1 cellular context compared by ENCODE assay signal in genomic region chr6:155645328-155645727, GRCh38.
TF ChIP-seq lines count a peak whose summit lies in the region.

No MANE protein-coding gene starts in this region.

TF ChIP-seq in K562, 482 proteins besides CTCF, POLR2A, EP300 and RAD21 (continued from another document):
- TF ChIP-seq, protein P1, sequence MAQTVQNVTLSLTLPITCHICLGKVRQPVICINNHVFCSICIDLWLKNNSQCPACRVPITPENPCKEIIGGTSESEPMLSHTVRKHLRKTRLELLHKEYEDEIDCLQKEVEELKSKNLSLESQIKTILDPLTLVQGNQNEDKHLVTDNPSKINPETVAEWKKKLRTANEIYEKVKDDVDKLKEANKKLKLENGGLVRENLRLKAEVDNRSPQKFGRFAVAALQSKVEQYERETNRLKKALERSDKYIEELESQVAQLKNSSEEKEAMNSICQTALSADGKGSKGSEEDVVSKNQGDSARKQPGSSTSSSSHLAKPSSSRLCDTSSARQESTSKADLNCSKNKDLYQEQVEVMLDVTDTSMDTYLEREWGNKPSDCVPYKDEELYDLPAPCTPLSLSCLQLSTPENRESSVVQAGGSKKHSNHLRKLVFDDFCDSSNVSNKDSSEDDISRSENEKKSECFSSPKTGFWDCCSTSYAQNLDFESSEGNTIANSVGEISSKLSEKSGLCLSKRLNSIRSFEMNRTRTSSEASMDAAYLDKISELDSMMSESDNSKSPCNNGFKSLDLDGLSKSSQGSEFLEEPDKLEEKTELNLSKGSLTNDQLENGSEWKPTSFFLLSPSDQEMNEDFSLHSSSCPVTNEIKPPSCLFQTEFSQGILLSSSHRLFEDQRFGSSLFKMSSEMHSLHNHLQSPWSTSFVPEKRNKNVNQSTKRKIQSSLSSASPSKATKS (CRISPR knock-in tag; IDR thresholded peaks at IDR 0.05) = no peak
- TF ChIP-seq SMARCA4 (IDR thresholded peaks at IDR 0.05) = peak; percentile 44; the same call in 1 of the 2 replicates
- TF ChIP-seq, protein P2, sequence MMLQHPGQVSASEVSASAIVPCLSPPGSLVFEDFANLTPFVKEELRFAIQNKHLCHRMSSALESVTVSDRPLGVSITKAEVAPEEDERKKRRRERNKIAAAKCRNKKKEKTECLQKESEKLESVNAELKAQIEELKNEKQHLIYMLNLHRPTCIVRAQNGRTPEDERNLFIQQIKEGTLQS (IDR thresholded peaks at IDR 0.05) = peak; percentile 36
- TF ChIP-seq, protein P2 (CRISPR knock-in tag; conservative IDR thresholded peaks at IDR 0.05) = no peak
- no peak for TF ChIP-seq JUND (IDR thresholded peaks at IDR 0.05; ENCODE audit: borderline replicate concordance, low read depth, low read length)
- 0 out of 3 replicates have a peak, but pooled peaks have one; percentile 51 for TF ChIP-seq JUND (tag; IDR thresholded peaks at IDR 0.05; ENCODE audit: borderline replicate concordance, low read depth, low read length)
